ENCODE assay signal across 1 cellular context in the genomic region with DNA sequence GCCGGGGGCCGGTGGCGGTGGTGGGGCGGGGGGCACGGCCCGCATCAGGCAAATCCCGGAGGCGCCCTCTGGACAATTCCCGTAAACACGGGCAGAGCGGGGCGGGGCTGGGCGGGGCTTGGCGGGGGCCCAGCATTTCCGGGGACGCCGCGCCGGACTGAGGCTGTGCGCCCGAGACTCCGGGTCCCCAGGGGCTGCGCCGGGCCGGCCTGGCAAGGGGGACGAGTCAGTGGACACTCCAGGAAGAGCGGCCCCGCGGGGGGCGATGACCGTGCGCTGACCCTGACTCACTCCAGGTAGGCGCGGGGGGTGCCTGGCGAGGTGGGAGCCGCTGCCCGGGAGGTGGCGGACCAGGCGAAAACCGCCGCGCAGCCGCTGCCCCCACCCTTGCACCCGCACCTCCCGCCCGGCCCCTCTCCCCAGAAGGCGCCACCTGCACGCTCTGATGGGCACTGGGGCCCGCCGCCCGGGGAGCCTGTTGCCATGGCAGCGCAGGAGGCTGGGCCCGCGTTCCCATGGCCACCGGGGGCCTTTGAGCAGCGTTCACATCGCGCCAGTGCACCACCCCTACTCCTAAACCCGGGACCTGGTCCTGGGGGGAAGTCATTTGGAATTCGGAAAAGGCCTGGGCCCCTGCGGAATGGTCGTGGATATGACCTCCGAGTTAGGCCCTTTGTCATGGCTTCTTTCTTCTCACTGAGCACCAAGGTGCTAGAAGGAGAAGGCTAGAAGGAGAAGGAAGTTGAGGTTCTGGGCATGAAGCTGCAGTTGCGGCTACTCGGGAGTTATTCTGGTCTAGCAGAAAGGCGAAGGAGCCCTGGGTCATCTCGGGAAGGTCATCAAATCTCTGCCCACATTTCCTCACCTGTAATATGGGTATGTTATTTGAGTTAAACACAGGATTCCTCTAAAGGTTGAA.
TF ChIP-seq lines count a peak whose summit lies in the region.

No MANE protein-coding gene starts in this region.

TF ChIP-seq in K562, 482 proteins besides CTCF, POLR2A, EP300 and RAD21 (continued from another document and continues in another):
- TF ChIP-seq, protein P1, sequence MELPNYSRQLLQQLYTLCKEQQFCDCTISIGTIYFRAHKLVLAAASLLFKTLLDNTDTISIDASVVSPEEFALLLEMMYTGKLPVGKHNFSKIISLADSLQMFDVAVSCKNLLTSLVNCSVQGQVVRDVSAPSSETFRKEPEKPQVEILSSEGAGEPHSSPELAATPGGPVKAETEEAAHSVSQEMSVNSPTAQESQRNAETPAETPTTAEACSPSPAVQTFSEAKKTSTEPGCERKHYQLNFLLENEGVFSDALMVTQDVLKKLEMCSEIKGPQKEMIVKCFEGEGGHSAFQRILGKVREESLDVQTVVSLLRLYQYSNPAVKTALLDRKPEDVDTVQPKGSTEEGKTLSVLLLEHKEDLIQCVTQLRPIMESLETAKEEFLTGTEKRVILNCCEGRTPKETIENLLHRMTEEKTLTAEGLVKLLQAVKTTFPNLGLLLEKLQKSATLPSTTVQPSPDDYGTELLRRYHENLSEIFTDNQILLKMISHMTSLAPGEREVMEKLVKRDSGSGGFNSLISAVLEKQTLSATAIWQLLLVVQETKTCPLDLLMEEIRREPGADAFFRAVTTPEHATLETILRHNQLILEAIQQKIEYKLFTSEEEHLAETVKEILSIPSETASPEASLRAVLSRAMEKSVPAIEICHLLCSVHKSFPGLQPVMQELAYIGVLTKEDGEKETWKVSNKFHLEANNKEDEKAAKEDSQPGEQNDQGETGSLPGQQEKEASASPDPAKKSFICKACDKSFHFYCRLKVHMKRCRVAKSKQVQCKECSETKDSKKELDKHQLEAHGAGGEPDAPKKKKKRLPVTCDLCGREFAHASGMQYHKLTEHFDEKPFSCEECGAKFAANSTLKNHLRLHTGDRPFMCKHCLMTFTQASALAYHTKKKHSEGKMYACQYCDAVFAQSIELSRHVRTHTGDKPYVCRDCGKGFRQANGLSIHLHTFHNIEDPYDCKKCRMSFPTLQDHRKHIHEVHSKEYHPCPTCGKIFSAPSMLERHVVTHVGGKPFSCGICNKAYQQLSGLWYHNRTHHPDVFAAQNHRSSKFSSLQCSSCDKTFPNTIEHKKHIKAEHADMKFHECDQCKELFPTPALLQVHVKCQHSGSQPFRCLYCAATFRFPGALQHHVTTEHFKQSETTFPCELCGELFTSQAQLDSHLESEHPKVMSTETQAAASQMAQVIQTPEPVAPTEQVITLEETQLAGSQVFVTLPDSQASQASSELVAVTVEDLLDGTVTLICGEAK (IDR thresholded peaks at IDR 0.05): 0 out of 2 replicates have a peak, but pooled peaks have one; percentile 9
- TF ChIP-seq, protein P1 (CRISPR knock-in tag; IDR thresholded peaks at IDR 0.05): no peak
- no peak for TF ChIP-seq HNRNPLL (IDR thresholded peaks at IDR 0.05; ENCODE audit: low read depth, low read length, poor library complexity, severe bottlenecking)
- no peak; the same call in none of the 2 replicates for TF ChIP-seq ETV5 (CRISPR knock-in tag; IDR thresholded peaks at IDR 0.05; ENCODE audit: low read depth)
- no peak for TF ChIP-seq ZBTB8A (IDR thresholded peaks at IDR 0.05; ENCODE audit: partially characterized antibody)
- no peak for TF ChIP-seq NFXL1 (CRISPR knock-in tag; IDR thresholded peaks at IDR 0.05)
- TF ChIP-seq NR1H2 (CRISPR knock-in tag; IDR thresholded peaks at IDR 0.05): no peak
- TF ChIP-seq, protein P2, sequence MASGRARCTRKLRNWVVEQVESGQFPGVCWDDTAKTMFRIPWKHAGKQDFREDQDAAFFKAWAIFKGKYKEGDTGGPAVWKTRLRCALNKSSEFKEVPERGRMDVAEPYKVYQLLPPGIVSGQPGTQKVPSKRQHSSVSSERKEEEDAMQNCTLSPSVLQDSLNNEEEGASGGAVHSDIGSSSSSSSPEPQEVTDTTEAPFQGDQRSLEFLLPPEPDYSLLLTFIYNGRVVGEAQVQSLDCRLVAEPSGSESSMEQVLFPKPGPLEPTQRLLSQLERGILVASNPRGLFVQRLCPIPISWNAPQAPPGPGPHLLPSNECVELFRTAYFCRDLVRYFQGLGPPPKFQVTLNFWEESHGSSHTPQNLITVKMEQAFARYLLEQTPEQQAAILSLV (tag; IDR thresholded peaks at IDR 0.05): no peak
- TF ChIP-seq NUFIP1 (IDR thresholded peaks at IDR 0.05; ENCODE audit: partially characterized antibody): no peak
- peak; percentile 48 to 63; a peak in 3 of 4 replicates for TF ChIP-seq RCOR1 (IDR thresholded peaks at IDR 0.05; ENCODE audit: borderline replicate concordance in 1 of 2, low read depth in 2 of 2, low read length in 2 of 2)
- TF ChIP-seq, protein P3, sequence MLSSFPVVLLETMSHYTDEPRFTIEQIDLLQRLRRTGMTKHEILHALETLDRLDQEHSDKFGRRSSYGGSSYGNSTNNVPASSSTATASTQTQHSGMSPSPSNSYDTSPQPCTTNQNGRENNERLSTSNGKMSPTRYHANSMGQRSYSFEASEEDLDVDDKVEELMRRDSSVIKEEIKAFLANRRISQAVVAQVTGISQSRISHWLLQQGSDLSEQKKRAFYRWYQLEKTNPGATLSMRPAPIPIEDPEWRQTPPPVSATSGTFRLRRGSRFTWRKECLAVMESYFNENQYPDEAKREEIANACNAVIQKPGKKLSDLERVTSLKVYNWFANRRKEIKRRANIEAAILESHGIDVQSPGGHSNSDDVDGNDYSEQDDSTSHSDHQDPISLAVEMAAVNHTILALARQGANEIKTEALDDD (IDR thresholded peaks at IDR 0.05): no peak
- TF ChIP-seq FOXA1 (IDR thresholded peaks at IDR 0.05; ENCODE audit: borderline replicate concordance): no peak
- TF ChIP-seq, protein P4, sequence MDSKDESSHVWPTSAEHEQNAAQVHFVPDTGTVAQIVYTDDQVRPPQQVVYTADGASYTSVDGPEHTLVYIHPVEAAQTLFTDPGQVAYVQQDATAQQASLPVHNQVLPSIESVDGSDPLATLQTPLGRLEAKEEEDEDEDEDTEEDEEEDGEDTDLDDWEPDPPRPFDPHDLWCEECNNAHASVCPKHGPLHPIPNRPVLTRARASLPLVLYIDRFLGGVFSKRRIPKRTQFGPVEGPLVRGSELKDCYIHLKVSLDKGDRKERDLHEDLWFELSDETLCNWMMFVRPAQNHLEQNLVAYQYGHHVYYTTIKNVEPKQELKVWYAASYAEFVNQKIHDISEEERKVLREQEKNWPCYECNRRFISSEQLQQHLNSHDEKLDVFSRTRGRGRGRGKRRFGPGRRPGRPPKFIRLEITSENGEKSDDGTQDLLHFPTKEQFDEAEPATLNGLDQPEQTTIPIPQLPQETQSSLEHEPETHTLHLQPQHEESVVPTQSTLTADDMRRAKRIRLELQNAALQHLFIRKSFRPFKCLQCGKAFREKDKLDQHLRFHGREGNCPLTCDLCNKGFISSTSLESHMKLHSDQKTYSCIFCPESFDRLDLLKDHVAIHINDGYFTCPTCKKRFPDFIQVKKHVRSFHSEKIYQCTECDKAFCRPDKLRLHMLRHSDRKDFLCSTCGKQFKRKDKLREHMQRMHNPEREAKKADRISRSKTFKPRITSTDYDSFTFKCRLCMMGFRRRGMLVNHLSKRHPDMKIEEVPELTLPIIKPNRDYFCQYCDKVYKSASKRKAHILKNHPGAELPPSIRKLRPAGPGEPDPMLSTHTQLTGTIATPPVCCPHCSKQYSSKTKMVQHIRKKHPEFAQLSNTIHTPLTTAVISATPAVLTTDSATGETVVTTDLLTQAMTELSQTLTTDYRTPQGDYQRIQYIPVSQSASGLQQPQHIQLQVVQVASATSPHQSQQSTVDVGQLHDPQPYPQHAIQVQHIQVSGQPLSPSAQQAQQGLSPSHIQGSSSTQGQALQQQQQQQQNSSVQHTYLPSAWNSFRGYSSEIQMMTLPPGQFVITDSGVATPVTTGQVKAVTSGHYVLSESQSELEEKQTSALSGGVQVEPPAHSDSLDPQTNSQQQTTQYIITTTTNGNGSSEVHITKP (IDR thresholded peaks at IDR 0.05; ENCODE audit: partially characterized antibody): peak; percentile 15
- TF ChIP-seq SOX6 (IDR thresholded peaks at IDR 0.05): no peak
- TF ChIP-seq ZBTB1 (CRISPR knock-in tag; IDR thresholded peaks at IDR 0.05; ENCODE audit: borderline replicate concordance, low read depth): peak; percentile 51; the same call in 1 of the 2 replicates
- no peak for TF ChIP-seq ZNF696 (CRISPR knock-in tag; conservative IDR thresholded peaks at IDR 0.05)
- TF ChIP-seq, protein P5, sequence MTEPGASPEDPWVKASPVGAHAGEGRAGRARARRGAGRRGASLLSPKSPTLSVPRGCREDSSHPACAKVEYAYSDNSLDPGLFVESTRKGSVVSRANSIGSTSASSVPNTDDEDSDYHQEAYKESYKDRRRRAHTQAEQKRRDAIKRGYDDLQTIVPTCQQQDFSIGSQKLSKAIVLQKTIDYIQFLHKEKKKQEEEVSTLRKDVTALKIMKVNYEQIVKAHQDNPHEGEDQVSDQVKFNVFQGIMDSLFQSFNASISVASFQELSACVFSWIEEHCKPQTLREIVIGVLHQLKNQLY (CRISPR knock-in tag; conservative IDR thresholded peaks at IDR 0.05): no peak
- TF ChIP-seq, protein P6, sequence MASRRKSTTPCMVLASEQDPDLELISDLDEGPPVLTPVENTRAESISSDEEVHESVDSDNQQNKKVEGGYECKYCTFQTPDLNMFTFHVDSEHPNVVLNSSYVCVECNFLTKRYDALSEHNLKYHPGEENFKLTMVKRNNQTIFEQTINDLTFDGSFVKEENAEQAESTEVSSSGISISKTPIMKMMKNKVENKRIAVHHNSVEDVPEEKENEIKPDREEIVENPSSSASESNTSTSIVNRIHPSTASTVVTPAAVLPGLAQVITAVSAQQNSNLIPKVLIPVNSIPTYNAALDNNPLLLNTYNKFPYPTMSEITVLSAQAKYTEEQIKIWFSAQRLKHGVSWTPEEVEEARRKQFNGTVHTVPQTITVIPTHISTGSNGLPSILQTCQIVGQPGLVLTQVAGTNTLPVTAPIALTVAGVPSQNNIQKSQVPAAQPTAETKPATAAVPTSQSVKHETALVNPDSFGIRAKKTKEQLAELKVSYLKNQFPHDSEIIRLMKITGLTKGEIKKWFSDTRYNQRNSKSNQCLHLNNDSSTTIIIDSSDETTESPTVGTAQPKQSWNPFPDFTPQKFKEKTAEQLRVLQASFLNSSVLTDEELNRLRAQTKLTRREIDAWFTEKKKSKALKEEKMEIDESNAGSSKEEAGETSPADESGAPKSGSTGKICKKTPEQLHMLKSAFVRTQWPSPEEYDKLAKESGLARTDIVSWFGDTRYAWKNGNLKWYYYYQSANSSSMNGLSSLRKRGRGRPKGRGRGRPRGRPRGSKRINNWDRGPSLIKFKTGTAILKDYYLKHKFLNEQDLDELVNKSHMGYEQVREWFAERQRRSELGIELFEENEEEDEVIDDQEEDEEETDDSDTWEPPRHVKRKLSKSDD (conservative IDR thresholded peaks at IDR 0.05; ENCODE audit: low read length): no peak
- no peak for TF ChIP-seq ARID1B (IDR thresholded peaks at IDR 0.05)
- TF ChIP-seq MEF2D (tag; conservative IDR thresholded peaks at IDR 0.05; ENCODE audit: low read depth): no peak
- TF ChIP-seq, protein P7, sequence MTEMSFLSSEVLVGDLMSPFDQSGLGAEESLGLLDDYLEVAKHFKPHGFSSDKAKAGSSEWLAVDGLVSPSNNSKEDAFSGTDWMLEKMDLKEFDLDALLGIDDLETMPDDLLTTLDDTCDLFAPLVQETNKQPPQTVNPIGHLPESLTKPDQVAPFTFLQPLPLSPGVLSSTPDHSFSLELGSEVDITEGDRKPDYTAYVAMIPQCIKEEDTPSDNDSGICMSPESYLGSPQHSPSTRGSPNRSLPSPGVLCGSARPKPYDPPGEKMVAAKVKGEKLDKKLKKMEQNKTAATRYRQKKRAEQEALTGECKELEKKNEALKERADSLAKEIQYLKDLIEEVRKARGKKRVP (CRISPR knock-in tag; IDR thresholded peaks at IDR 0.05): no peak
- TF ChIP-seq, protein P8, sequence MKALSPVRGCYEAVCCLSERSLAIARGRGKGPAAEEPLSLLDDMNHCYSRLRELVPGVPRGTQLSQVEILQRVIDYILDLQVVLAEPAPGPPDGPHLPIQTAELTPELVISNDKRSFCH (CRISPR knock-in tag; IDR thresholded peaks at IDR 0.05): no peak
- TF ChIP-seq, protein P8 (tag; IDR thresholded peaks at IDR 0.05): peak; percentile 35; the same call in 1 of the 2 replicates
- TF ChIP-seq, protein P9, sequence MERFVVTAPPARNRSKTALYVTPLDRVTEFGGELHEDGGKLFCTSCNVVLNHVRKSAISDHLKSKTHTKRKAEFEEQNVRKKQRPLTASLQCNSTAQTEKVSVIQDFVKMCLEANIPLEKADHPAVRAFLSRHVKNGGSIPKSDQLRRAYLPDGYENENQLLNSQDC (CRISPR knock-in tag; IDR thresholded peaks at IDR 0.05): no peak
- peak; percentile 80 for TF ChIP-seq NFIC (IDR thresholded peaks at IDR 0.05)
- TF ChIP-seq ZNF668 (CRISPR knock-in tag; IDR thresholded peaks at IDR 0.05): no peak
- peak; percentile 4; the same call in 1 of the 2 replicates for TF ChIP-seq PHF21A (IDR thresholded peaks at IDR 0.05; ENCODE audit: borderline replicate concordance, low read depth)
- TF ChIP-seq ZNF217 (CRISPR knock-in tag; IDR thresholded peaks at IDR 0.05): no peak
- no peak for TF ChIP-seq PTBP1 (IDR thresholded peaks at IDR 0.05; ENCODE audit: low read depth, low read length)
